Comparison of ENCODE assay signal across 18 cellular contexts in genomic region chr13:25466880-25467279, GRCh38.
A peak's percentile ranks its signal among the peaks of the same experiment; 100 is the strongest.
DNase-seq lines count a peak whose midpoint lies in the region; ATAC-seq and TF ChIP-seq lines count a peak whose summit lies in the region.
"Had no signal": no experiment of that assay in that cellular context is flagged by ENCODE, and none has a peak within 500 bp of the region (broad histone marks: within the 10 kb centered on the region; RNA-seq: fewer than 3 reads in every experiment).

No MANE protein-coding gene starts in this region.

- DNase-seq in NCI-H2107 treated with DMSO at 0.1 percent for 48 hours (lab: John Stamatoyannopoulos, UW; ENCODE audit: unreplicated experiment) (peak; percentile 50), NCI-H2107 (lab: John Stamatoyannopoulos, UW) (no peak), NCI-H1694 treated with DMSO at 0.1 percent for 48 hours (lab: John Stamatoyannopoulos, UW) (peak; percentile 30), RWPE2 (ENCODE audit: low spot score) (no peak), neural crest cell (ENCODE audit: low read depth, low spot score) (no peak), upper lobe of left lung (no peak)
- DNase-seq in stimulated activated CD4-positive, alpha-beta T cell treated with anti-CD3 and anti-CD28 coated beads, Interleukin-2, amount 100 ng/mL, for 24 hours = no peak
- no peak for DNase-seq in naive thymus-derived CD4-positive, alpha-beta T cell
- DNase-seq: BE2C; Calu3; CD4-positive, alpha-beta T cell; DND-41; KBM-7; NCI-H1417 treated with DMSO at 0.1 percent for 48 hours; NCI-H2081; NCI-H446 treated with DMSO at 0.1 percent for 48 hours; SJCRH30 had no signal

- H3K27me3 Mint-ChIP-seq in neural crest cell (ENCODE audit: low read depth) = peaks cover 69% of the 10 kb centered on the region
- peaks cover 56 to 66% (median 61%) of the 10 kb centered on the region in 5 donors for H3K27me3 Mint-ChIP-seq in naive thymus-derived CD4-positive, alpha-beta T cell

- peaks cover 34% of the 10 kb centered on the region for H3K4me1 ChIP-seq in RWPE2 (ENCODE audit: insufficient read depth, poor library complexity, severe bottlenecking)
- H3K4me1 ChIP-seq in naive thymus-derived CD4-positive, alpha-beta T cell (ENCODE audit: control insufficient read depth in 2 of 2, insufficient read depth in 2 of 2, low read length in 2 of 2) = no peaks in the 10 kb centered on the region
- peaks cover 0 to 11% (median 3%) of the 10 kb centered on the region in 4 donors for H3K4me1 ChIP-seq in upper lobe of left lung
- H3K4me1 ChIP-seq: BE2C, SJCRH30 had no signal

- H3K36me3 ChIP-seq in RWPE2 (ENCODE audit: low read depth) (no peaks in the 10 kb centered on the region), upper lobe of left lung (no peaks in the 10 kb centered on the region)
- no peaks in the 10 kb centered on the region for H3K36me3 ChIP-seq in naive thymus-derived CD4-positive, alpha-beta T cell (ENCODE audit: control insufficient read depth in 2 of 3, insufficient read depth in 3 of 3, low read length in 3 of 3)
- H3K36me3 ChIP-seq: BE2C, SJCRH30 had no signal

- peak overlapping the region; percentile 25 for H3K4me3 Mint-ChIP-seq in neural crest cell
- peak overlapping the region in 1 of 10 donors; percentile 3 for H3K4me3 Mint-ChIP-seq in naive thymus-derived CD4-positive, alpha-beta T cell
- H3K4me3 Mint-ChIP-seq: CD4-positive, alpha-beta T cell had no signal

- peaks cover 9% of the 10 kb centered on the region for H3K4me1 Mint-ChIP-seq in neural crest cell
- H3K4me1 Mint-ChIP-seq in naive thymus-derived CD4-positive, alpha-beta T cell = peaks cover 0 to 8% (median 7%) of the 10 kb centered on the region in 7 donors

- H3K4me3 ChIP-seq in RWPE2 (ENCODE audit: severe bottlenecking) = no peak overlapping the region
- H3K4me3 ChIP-seq in naive thymus-derived CD4-positive, alpha-beta T cell (ENCODE audit: low read length) = no peak overlapping the region
- no peak overlapping the region for H3K4me3 ChIP-seq in upper lobe of left lung
- H3K4me3 ChIP-seq: SJCRH30 had no signal

- H3K27me3 ChIP-seq in RWPE2 (ENCODE audit: insufficient read depth, poor library complexity, severe bottlenecking) (no peaks in the 10 kb centered on the region), upper lobe of left lung (peaks cover 0 to 12% (median 5%) of the 10 kb centered on the region in 4 donors)
- peaks cover 0 to 7% of the 10 kb centered on the region in 2 donors for H3K27me3 ChIP-seq in naive thymus-derived CD4-positive, alpha-beta T cell (ENCODE audit: control insufficient read depth in 2 of 2, insufficient read depth in 2 of 2, low read length in 2 of 2)

- peak overlapping the region; percentile 17 for H3K27ac ChIP-seq in RWPE2 (ENCODE audit: poor library complexity, severe bottlenecking)
- no peak overlapping the region for H3K27ac ChIP-seq in naive thymus-derived CD4-positive, alpha-beta T cell (ENCODE audit: low read depth, low read length)
- H3K27ac ChIP-seq in upper lobe of left lung = no peak overlapping the region
- H3K27ac ChIP-seq: 22Rv1, SJCRH30 had no signal

- CTCF ChIA-PET in naive thymus-derived CD4-positive, alpha-beta T cell (lab: Charles Lee) = no interaction called here

- WGBS in upper lobe of left lung, 2 donors = 63 to 69% methylated on average over 3 to 4 of the region's 4 CpGs

- POLR2A ChIA-PET in naive thymus-derived CD4-positive, alpha-beta T cell (lab: Charles Lee) = no interaction called here

- H3K36me3 Mint-ChIP-seq in neural crest cell (ENCODE audit: low read depth) = no peaks in the 10 kb centered on the region
- H3K36me3 Mint-ChIP-seq in naive thymus-derived CD4-positive, alpha-beta T cell = peaks cover 0 to 6% (median 2%) of the 10 kb centered on the region in 5 donors

- H3K9me3 ChIP-seq in RWPE2 (ENCODE audit: severe bottlenecking) = no peaks in the 10 kb centered on the region
- H3K9me3 ChIP-seq in naive thymus-derived CD4-positive, alpha-beta T cell (ENCODE audit: control insufficient read depth in 2 of 3, low read length in 3 of 3) = no peaks in the 10 kb centered on the region
- no peaks in the 10 kb centered on the region for H3K9me3 ChIP-seq in upper lobe of left lung
- H3K9me3 ChIP-seq: BE2C, SJCRH30 had no signal

- ATAC-seq in RWPE2 (ENCODE audit: low read depth) (no peak), upper lobe of left lung (ENCODE audit: low FRiP score in 2 of 2) (no peak)
- ATAC-seq in naive thymus-derived CD4-positive, alpha-beta T cell = no peak

- TF ChIP-seq CTCF in RWPE2 (IDR thresholded peaks at IDR 0.05; ENCODE audit: poor library complexity, severe bottlenecking) (no peak), neural crest cell (conservative IDR thresholded peaks at IDR 0.05) (no peak), upper lobe of left lung (IDR thresholded peaks at IDR 0.05) (no peak)

- intact Hi-C loops in naive thymus-derived CD4-positive, alpha-beta T cell (cut with micrococcal nuclease) = no loop called here

- no peaks in the 10 kb centered on the region for H3K9me3 Mint-ChIP-seq in neural crest cell
- peaks cover 0 to 12% (median 4%) of the 10 kb centered on the region in 11 donors for H3K9me3 Mint-ChIP-seq in naive thymus-derived CD4-positive, alpha-beta T cell
- H3K9me3 Mint-ChIP-seq: CD4-positive, alpha-beta T cell had no signal

- no peak for TF ChIP-seq POLR2A in upper lobe of left lung (IDR thresholded peaks at IDR 0.05)

- no peak for TF ChIP-seq EP300 in upper lobe of left lung (IDR thresholded peaks at IDR 0.05)

- H3K27ac Mint-ChIP-seq in neural crest cell (ENCODE audit: unreplicated experiment) = no peak overlapping the region
- H3K27ac Mint-ChIP-seq in naive thymus-derived CD4-positive, alpha-beta T cell = no peak overlapping the region
- H3K27ac Mint-ChIP-seq: CD4-positive, alpha-beta T cell had no signal

Comparison
In these comparisons a context has a peak if more than half of its experiments do, and no peak if none do; other contexts are left out.
1. DNase-seq: peak in NCI-H2107 treated with DMSO at 0.1 percent for 48 hours (single experiment) and NCI-H1694 treated with DMSO at 0.1 percent for 48 hours (single experiment); none in NCI-H2107 (single experiment), RWPE2 (single experiment), neural crest cell (single experiment), stimulated activated CD4-positive, alpha-beta T cell treated with anti-CD3 and anti-CD28 coated beads, Interleukin-2, amount 100 ng/mL, for 24 hours (0 of 2), naive thymus-derived CD4-positive, alpha-beta T cell (0 of 9) and upper lobe of left lung (0 of 2).